1 cellular context compared by ENCODE assay signal in genomic region chr6:4008324-4009047, GRCh38.
TF ChIP-seq lines count a peak whose summit lies in the region.

No MANE protein-coding gene starts in this region.

TF ChIP-seq in HepG2, 621 proteins besides CTCF, POLR2A, EP300 and RAD21 (continued from another document and continues in another):
- TF ChIP-seq ZNF503 (CRISPR knock-in tag; IDR thresholded peaks at IDR 0.05): no peak
- peak; percentile 98 for TF ChIP-seq ARID3A (IDR thresholded peaks at IDR 0.05; ENCODE audit: low read depth, low read length)
- TF ChIP-seq NCOR1 (IDR thresholded peaks at IDR 0.05; ENCODE audit: borderline replicate concordance, low read length): 0 out of 2 replicates have a peak, but pooled peaks have one; percentile 42
- TF ChIP-seq PHF8 (CRISPR knock-in tag; IDR thresholded peaks at IDR 0.05): no peak
- TF ChIP-seq, protein P1, sequence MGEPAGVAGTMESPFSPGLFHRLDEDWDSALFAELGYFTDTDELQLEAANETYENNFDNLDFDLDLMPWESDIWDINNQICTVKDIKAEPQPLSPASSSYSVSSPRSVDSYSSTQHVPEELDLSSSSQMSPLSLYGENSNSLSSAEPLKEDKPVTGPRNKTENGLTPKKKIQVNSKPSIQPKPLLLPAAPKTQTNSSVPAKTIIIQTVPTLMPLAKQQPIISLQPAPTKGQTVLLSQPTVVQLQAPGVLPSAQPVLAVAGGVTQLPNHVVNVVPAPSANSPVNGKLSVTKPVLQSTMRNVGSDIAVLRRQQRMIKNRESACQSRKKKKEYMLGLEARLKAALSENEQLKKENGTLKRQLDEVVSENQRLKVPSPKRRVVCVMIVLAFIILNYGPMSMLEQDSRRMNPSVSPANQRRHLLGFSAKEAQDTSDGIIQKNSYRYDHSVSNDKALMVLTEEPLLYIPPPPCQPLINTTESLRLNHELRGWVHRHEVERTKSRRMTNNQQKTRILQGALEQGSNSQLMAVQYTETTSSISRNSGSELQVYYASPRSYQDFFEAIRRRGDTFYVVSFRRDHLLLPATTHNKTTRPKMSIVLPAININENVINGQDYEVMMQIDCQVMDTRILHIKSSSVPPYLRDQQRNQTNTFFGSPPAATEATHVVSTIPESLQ (CRISPR knock-in tag; conservative IDR thresholded peaks at IDR 0.05): no peak
- TF ChIP-seq, protein P2, sequence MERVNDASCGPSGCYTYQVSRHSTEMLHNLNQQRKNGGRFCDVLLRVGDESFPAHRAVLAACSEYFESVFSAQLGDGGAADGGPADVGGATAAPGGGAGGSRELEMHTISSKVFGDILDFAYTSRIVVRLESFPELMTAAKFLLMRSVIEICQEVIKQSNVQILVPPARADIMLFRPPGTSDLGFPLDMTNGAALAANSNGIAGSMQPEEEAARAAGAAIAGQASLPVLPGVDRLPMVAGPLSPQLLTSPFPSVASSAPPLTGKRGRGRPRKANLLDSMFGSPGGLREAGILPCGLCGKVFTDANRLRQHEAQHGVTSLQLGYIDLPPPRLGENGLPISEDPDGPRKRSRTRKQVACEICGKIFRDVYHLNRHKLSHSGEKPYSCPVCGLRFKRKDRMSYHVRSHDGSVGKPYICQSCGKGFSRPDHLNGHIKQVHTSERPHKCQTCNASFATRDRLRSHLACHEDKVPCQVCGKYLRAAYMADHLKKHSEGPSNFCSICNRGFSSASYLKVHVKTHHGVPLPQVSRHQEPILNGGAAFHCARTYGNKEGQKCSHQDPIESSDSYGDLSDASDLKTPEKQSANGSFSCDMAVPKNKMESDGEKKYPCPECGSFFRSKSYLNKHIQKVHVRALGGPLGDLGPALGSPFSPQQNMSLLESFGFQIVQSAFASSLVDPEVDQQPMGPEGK (CRISPR knock-in tag; IDR thresholded peaks at IDR 0.05): no peak
- no peak for TF ChIP-seq ZFP36 (IDR thresholded peaks at IDR 0.05; ENCODE audit: borderline replicate concordance, low read depth, low read length, partially characterized antibody)
- TF ChIP-seq CEBPG (CRISPR knock-in tag; IDR thresholded peaks at IDR 0.05): peak; percentile 87
- no peak for TF ChIP-seq POLR2G (IDR thresholded peaks at IDR 0.05; ENCODE audit: low read depth, low read length)
- no peak for TF ChIP-seq ZMYM4 (CRISPR knock-in tag; IDR thresholded peaks at IDR 0.05)
- TF ChIP-seq CBFB (CRISPR knock-in tag; IDR thresholded peaks at IDR 0.05): no peak
- no peak for TF ChIP-seq RAD51 (IDR thresholded peaks at IDR 0.05; ENCODE audit: borderline replicate concordance)
- TF ChIP-seq SMC3 (IDR thresholded peaks at IDR 0.05; ENCODE audit: low read length): peak; percentile 70
- TF ChIP-seq ZNF496 (CRISPR knock-in tag; IDR thresholded peaks at IDR 0.05; ENCODE audit: insufficient replicate concordance): no peak
- TF ChIP-seq ZNF563 (CRISPR knock-in tag; IDR thresholded peaks at IDR 0.05): no peak
- no peak for TF ChIP-seq ZNF576 (CRISPR knock-in tag; IDR thresholded peaks at IDR 0.05)
- TF ChIP-seq MXD4 (CRISPR knock-in tag; IDR thresholded peaks at IDR 0.05): no peak
- TF ChIP-seq ATF7 (IDR thresholded peaks at IDR 0.05): peak; percentile 71
- TF ChIP-seq ATF7 (CRISPR knock-in tag; IDR thresholded peaks at IDR 0.05): no peak
- no peak for TF ChIP-seq ZNF562 (CRISPR knock-in tag; IDR thresholded peaks at IDR 0.05; ENCODE audit: borderline replicate concordance)
- TF ChIP-seq ZNF468 (CRISPR knock-in tag; IDR thresholded peaks at IDR 0.05): no peak
- no peak for TF ChIP-seq ZNF782 (CRISPR knock-in tag; IDR thresholded peaks at IDR 0.05; ENCODE audit: borderline replicate concordance)
- TF ChIP-seq, protein P3, sequence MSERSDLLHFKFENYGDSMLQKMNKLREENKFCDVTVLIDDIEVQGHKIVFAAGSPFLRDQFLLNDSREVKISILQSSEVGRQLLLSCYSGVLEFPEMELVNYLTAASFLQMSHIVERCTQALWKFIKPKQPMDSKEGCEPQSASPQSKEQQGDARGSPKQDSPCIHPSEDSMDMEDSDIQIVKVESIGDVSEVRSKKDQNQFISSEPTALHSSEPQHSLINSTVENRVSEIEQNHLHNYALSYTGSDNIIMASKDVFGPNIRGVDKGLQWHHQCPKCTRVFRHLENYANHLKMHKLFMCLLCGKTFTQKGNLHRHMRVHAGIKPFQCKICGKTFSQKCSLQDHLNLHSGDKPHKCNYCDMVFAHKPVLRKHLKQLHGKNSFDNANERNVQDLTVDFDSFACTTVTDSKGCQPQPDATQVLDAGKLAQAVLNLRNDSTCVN (CRISPR knock-in tag; IDR thresholded peaks at IDR 0.05; ENCODE audit: borderline replicate concordance): no peak
- TF ChIP-seq CBX1 (IDR thresholded peaks at IDR 0.05; ENCODE audit: low read depth): no peak
- TF ChIP-seq GATAD2A (CRISPR knock-in tag; IDR thresholded peaks at IDR 0.05): peak; percentile 47; the same call in 1 of the 2 replicates
- no peak for TF ChIP-seq RNF2 (conservative IDR thresholded peaks at IDR 0.05; ENCODE audit: low read depth)
- TF ChIP-seq NCOA2 (CRISPR knock-in tag; IDR thresholded peaks at IDR 0.05): no peak
- TF ChIP-seq, protein P4, sequence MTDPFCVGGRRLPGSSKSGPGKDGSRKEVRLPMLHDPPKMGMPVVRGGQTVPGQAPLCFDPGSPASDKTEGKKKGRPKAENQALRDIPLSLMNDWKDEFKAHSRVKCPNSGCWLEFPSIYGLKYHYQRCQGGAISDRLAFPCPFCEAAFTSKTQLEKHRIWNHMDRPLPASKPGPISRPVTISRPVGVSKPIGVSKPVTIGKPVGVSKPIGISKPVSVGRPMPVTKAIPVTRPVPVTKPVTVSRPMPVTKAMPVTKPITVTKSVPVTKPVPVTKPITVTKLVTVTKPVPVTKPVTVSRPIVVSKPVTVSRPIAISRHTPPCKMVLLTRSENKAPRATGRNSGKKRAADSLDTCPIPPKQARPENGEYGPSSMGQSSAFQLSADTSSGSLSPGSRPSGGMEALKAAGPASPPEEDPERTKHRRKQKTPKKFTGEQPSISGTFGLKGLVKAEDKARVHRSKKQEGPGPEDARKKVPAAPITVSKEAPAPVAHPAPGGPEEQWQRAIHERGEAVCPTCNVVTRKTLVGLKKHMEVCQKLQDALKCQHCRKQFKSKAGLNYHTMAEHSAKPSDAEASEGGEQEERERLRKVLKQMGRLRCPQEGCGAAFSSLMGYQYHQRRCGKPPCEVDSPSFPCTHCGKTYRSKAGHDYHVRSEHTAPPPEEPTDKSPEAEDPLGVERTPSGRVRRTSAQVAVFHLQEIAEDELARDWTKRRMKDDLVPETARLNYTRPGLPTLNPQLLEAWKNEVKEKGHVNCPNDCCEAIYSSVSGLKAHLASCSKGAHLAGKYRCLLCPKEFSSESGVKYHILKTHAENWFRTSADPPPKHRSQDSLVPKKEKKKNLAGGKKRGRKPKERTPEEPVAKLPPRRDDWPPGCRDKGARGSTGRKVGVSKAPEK (CRISPR knock-in tag; IDR thresholded peaks at IDR 0.05; ENCODE audit: borderline replicate concordance): no peak
- TF ChIP-seq ERF (CRISPR knock-in tag; IDR thresholded peaks at IDR 0.05): peak; percentile 44; the same call in 1 of the 2 replicates
- TF ChIP-seq FOXA1 (IDR thresholded peaks at IDR 0.05): no peak
- TF ChIP-seq FOXA1 (CRISPR knock-in tag; IDR thresholded peaks at IDR 0.05): peak; percentile 43; the same call in 1 of the 2 replicates
- TF ChIP-seq CENPT (CRISPR knock-in tag; IDR thresholded peaks at IDR 0.05; ENCODE audit: low read depth): no peak
- TF ChIP-seq REST (IDR thresholded peaks at IDR 0.05; ENCODE audit: borderline replicate concordance in 1 of 2, low read depth in 1 of 2, low read length in 2 of 2): no peak
- no peak for TF ChIP-seq FOXK2 (IDR thresholded peaks at IDR 0.05)
- TF ChIP-seq, protein P5, sequence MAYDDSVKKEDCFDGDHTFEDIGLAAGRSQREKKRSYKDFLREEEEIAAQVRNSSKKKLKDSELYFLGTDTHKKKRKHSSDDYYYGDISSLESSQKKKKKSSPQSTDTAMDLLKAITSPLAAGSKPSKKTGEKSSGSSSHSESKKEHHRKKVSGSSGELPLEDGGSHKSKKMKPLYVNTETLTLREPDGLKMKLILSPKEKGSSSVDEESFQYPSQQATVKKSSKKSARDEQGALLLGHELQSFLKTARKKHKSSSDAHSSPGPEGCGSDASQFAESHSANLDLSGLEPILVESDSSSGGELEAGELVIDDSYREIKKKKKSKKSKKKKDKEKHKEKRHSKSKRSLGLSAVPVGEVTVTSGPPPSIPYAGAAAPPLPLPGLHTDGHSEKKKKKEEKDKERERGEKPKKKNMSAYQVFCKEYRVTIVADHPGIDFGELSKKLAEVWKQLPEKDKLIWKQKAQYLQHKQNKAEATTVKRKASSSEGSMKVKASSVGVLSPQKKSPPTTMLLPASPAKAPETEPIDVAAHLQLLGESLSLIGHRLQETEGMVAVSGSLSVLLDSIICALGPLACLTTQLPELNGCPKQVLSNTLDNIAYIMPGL (CRISPR knock-in tag; IDR thresholded peaks at IDR 0.05; ENCODE audit: borderline replicate concordance in 1 of 2, low read depth in 1 of 2): 0 out of 4 replicates have a peak, but pooled peaks of 1 of the 2 experiments have one; percentile 19
- TF ChIP-seq FLYWCH1 (CRISPR knock-in tag; IDR thresholded peaks at IDR 0.05): no peak
- TF ChIP-seq TBL1XR1 (IDR thresholded peaks at IDR 0.05; ENCODE audit: borderline replicate concordance, low read length, partially characterized antibody): peak; percentile 11
- no peak for TF ChIP-seq ESRRA (CRISPR knock-in tag; IDR thresholded peaks at IDR 0.05; ENCODE audit: low read depth)
- no peak for TF ChIP-seq CREM (IDR thresholded peaks at IDR 0.05)
- TF ChIP-seq CREM (CRISPR knock-in tag; IDR thresholded peaks at IDR 0.05): no peak
- peak; percentile 11; the same call in 1 of the 2 replicates for TF ChIP-seq FOXA3 (CRISPR knock-in tag; IDR thresholded peaks at IDR 0.05)
- TF ChIP-seq DBP (CRISPR knock-in tag; IDR thresholded peaks at IDR 0.05; ENCODE audit: not compliant biosample characterization): no peak
